8 cellular contexts compared by ENCODE assay signal in the genomic region with DNA sequence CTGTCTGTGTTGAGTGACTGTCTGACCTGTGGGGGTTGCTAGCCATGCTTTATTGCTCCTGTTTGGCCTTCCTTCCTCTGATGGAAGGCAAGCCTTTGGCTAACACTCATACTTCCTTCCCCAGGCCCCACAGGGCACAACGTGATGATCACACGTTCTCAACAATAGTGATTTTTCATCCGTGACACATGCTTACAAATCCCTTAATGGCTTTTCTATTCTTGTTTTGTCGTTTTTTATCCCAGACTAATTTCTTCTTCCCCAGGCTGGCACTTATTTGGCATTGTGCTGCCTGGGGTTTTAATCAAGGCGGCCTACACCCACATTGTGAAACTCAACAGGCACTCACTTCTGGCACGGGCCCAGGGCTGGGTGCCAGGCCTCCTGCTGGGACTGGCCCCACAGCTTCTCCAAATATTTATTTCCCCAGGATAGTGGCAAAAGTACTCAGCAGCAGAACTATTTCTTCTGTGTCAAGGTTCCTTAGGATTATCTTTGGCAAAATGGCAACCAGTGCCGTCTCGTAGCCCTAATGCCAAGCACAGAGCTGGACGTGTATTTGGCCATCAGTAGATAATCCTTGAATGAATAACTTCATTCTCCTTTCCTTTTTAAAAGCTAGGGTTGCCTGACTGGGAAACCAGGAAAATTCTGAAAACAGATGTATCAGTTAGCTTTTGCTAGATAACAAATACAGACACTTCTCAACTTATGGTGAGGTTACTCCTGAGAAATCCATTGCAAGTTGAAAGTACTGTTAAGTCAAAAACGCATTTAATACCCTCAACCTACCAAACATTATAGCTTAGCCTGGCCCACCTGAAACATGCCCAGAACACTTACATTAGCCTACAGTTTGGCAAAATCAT. TPM values are rescaled to one million over a fixed set of nuclear protein-coding genes. Genes with fewer than 3 reads are reported as not detected.
DNase-seq lines count a peak whose midpoint lies in the region; ATAC-seq and TF ChIP-seq lines count a peak whose summit lies in the region.

No MANE protein-coding gene starts in this region.

- DNase-seq in CD14-positive monocyte (ENCODE audit: low spot score) (peak; percentile 60), activated B cell treated with CpG ODN at 0.5 μM for 24 hours (no peak), Right ventricle myocardium inferior (ENCODE audit: missing footprints) (peak; percentile 93), SK-N-DZ (ENCODE audit: low spot score) (no peak), NCI-H1436 (lab: John Stamatoyannopoulos, UW) (no peak)

- no peak for TF ChIP-seq CTCF in CD14-positive monocyte (IDR thresholded peaks at IDR 0.05)
- TF ChIP-seq CTCF in activated B cell treated with CpG ODN at 0.5 μM for 24 hours (IDR thresholded peaks at IDR 0.05): no peak

- no peaks in the 10 kb centered on the region for H3K36me3 ChIP-seq in skeletal muscle satellite cell (ENCODE audit: insufficient read depth, low read length)

- CTCF ChIA-PET in activated B cell treated with CpG ODN at 0.5 μM for 24 hours (lab: Charles Lee): interaction anchor here (0.6 to 7.2 kb wide), 5 partner anchors 11 to 48 kb away, joined by 3 to 33 read pairs (median 10); no protein-coding TSS in a partner anchor

- peak overlapping the region; percentile 90 to 97 (median 94) for H3K27ac Mint-ChIP-seq in CD14-positive monocyte
- peak overlapping the region; percentile 88 for H3K27ac Mint-ChIP-seq in activated B cell treated with CpG ODN at 0.5 μM for 24 hours

- POLR2A ChIA-PET in activated B cell treated with CpG ODN at 0.5 μM for 24 hours (lab: Charles Lee): interaction anchor here (0.6 to 13.3 kb wide), 6 partner anchors 11 to 125 kb away, joined by 3 to 272 read pairs (median 29); no protein-coding TSS in a partner anchor

- no peak for TF ChIP-seq RAD21 in Ishikawa (IDR thresholded peaks at IDR 0.05; ENCODE audit: low read depth)

- peaks cover 35% of the 10 kb centered on the region for H3K4me1 ChIP-seq in skeletal muscle satellite cell (ENCODE audit: control insufficient read depth, insufficient read depth, low read length)

- TF ChIP-seq EP300 in Ishikawa (IDR thresholded peaks at IDR 0.05; ENCODE audit: borderline replicate concordance): peak; percentile 98

- ATAC-seq in activated B cell treated with CpG ODN at 0.5 μM for 24 hours (ENCODE audit: low read depth): no peak
- peak; percentile 89 for ATAC-seq in Right ventricle myocardium inferior
- ATAC-seq in HG02938 (IDR thresholded peaks at IDR 0.05; ENCODE audit: unreplicated experiment): no peak

- peaks cover 70% of the 10 kb centered on the region for H3K4me1 Mint-ChIP-seq in CD14-positive monocyte
- peaks cover 85% of the 10 kb centered on the region for H3K4me1 Mint-ChIP-seq in activated B cell treated with CpG ODN at 0.5 μM for 24 hours

- H3K27me3 ChIP-seq in skeletal muscle satellite cell (ENCODE audit: control insufficient read depth, insufficient read depth, low read length): no peaks in the 10 kb centered on the region

- intact Hi-C loops in CD14-positive monocyte (cut with micrococcal nuclease): loop anchor here in 1 of 2 donors (2.0 kb wide), 1 partner anchor 15 kb away; no protein-coding TSS in a partner anchor
- intact Hi-C loops in activated B cell treated with CpG ODN at 0.5 μM for 24 hours (cut with micrococcal nuclease): no loop called here
- intact Hi-C loops in Right ventricle myocardium inferior (cut with DNase I): no loop called here

- H3K27me3 Mint-ChIP-seq in CD14-positive monocyte (ENCODE audit: low read depth in 3 of 3) (peaks cover 0 to 5% (median 0%) of the 10 kb centered on the region in 3 donors), activated B cell treated with CpG ODN at 0.5 μM for 24 hours (no peaks in the 10 kb centered on the region)

- H3K9me3 Mint-ChIP-seq in CD14-positive monocyte (peaks cover 0 to 5% (median 0%) of the 10 kb centered on the region in 7 donors), activated B cell treated with CpG ODN at 0.5 μM for 24 hours (no peaks in the 10 kb centered on the region)

- H3K4me2 ChIP-seq in skeletal muscle satellite cell (ENCODE audit: low read length): peak overlapping the region; percentile 53

- H3K36me3 Mint-ChIP-seq in CD14-positive monocyte (peaks cover 5 to 10% of the 10 kb centered on the region in 2 donors), activated B cell treated with CpG ODN at 0.5 μM for 24 hours (ENCODE audit: low read depth) (no peaks in the 10 kb centered on the region)

- no peaks in the 10 kb centered on the region for H3K9me3 ChIP-seq in skeletal muscle satellite cell (replicated peaks; ENCODE audit: low read length)

- H3K4me3 ChIP-seq in skeletal muscle satellite cell (ENCODE audit: low read length): no peak overlapping the region

- H3K4me3 Mint-ChIP-seq in CD14-positive monocyte: peak overlapping the region in 1 of 2 donors; percentile 84
- no peak overlapping the region for H3K4me3 Mint-ChIP-seq in activated B cell treated with CpG ODN at 0.5 μM for 24 hours

- no peak overlapping the region for H3K9ac ChIP-seq in skeletal muscle satellite cell (ENCODE audit: low read depth, low read length)

TF ChIP-seq in Ishikawa, 13 proteins besides CTCF, POLR2A, EP300 and RAD21:
- TF ChIP-seq CEBPB (IDR thresholded peaks at IDR 0.05) (peak; percentile 98), EGR1 (IDR thresholded peaks at IDR 0.05) (peak; percentile 53; the same call in 1 of the 2 replicates), TCF12 (IDR thresholded peaks at IDR 0.05; ENCODE audit: low read depth) (peak; percentile 99), ZBTB7A (IDR thresholded peaks at IDR 0.05; ENCODE audit: low read depth) (no peak), YY1 (IDR thresholded peaks at IDR 0.05; ENCODE audit: low read depth) (no peak; the same call in 1 of the 2 replicates), FOXM1 (IDR thresholded peaks at IDR 0.05; ENCODE audit: borderline replicate concordance, low read depth) (peak; percentile 97), NFIC (IDR thresholded peaks at IDR 0.05) (peak; percentile 100), TEAD4 (IDR thresholded peaks at IDR 0.05) (peak; percentile 93), TAF1 (IDR thresholded peaks at IDR 0.05; ENCODE audit: low read depth) (no peak), CREB1 (IDR thresholded peaks at IDR 0.05; ENCODE audit: low read depth) (no peak)
- TF ChIP-seq, protein P1, sequence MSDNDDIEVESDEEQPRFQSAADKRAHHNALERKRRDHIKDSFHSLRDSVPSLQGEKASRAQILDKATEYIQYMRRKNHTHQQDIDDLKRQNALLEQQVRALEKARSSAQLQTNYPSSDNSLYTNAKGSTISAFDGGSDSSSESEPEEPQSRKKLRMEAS (IDR thresholded peaks at IDR 0.05): peak; percentile 70
- TF ChIP-seq, protein P2, sequence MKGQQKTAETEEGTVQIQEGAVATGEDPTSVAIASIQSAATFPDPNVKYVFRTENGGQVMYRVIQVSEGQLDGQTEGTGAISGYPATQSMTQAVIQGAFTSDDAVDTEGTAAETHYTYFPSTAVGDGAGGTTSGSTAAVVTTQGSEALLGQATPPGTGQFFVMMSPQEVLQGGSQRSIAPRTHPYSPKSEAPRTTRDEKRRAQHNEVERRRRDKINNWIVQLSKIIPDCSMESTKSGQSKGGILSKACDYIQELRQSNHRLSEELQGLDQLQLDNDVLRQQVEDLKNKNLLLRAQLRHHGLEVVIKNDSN (IDR thresholded peaks at IDR 0.05): peak; percentile 50
- TF ChIP-seq, protein P3, sequence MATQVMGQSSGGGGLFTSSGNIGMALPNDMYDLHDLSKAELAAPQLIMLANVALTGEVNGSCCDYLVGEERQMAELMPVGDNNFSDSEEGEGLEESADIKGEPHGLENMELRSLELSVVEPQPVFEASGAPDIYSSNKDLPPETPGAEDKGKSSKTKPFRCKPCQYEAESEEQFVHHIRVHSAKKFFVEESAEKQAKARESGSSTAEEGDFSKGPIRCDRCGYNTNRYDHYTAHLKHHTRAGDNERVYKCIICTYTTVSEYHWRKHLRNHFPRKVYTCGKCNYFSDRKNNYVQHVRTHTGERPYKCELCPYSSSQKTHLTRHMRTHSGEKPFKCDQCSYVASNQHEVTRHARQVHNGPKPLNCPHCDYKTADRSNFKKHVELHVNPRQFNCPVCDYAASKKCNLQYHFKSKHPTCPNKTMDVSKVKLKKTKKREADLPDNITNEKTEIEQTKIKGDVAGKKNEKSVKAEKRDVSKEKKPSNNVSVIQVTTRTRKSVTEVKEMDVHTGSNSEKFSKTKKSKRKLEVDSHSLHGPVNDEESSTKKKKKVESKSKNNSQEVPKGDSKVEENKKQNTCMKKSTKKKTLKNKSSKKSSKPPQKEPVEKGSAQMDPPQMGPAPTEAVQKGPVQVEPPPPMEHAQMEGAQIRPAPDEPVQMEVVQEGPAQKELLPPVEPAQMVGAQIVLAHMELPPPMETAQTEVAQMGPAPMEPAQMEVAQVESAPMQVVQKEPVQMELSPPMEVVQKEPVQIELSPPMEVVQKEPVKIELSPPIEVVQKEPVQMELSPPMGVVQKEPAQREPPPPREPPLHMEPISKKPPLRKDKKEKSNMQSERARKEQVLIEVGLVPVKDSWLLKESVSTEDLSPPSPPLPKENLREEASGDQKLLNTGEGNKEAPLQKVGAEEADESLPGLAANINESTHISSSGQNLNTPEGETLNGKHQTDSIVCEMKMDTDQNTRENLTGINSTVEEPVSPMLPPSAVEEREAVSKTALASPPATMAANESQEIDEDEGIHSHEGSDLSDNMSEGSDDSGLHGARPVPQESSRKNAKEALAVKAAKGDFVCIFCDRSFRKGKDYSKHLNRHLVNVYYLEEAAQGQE (IDR thresholded peaks at IDR 0.05; ENCODE audit: low read depth): peak; percentile 6; the same call in 1 of the 2 replicates

RNA-seq across cellular contexts. Expression of a gene that starts 30.6 kb away (rescaled TPM):
- 100 to 1,000 TPM; 146 to 148 TPM for polyA plus RNA-seq in CD14-positive monocyte
- total RNA-seq in activated B cell treated with CpG ODN at 0.5 μM for 24 hours: 70.5 and 82.1 TPM in 2 replicates
- total RNA-seq in Right ventricle myocardium inferior: 5.0 TPM
- 14.4 and 15.9 TPM in 2 replicates for total RNA-seq in skeletal muscle satellite cell (2012; rRNA removed)
- 24.8 and 27.4 TPM in 2 replicates for polyA plus RNA-seq in SK-N-DZ (2014; cell fraction: cytosol; rRNA removed)
- 18.6 and 22.5 TPM in 2 replicates for polyA plus RNA-seq in SK-N-DZ (2014; cell fraction: nucleus; rRNA removed)

Comparison
In these comparisons a context has a peak if more than half of its experiments do, and no peak if none do; other contexts are left out.
1. DNase-seq: peak in CD14-positive monocyte (single experiment) and Right ventricle myocardium inferior (single experiment); none in activated B cell treated with CpG ODN at 0.5 μM for 24 hours (single experiment), SK-N-DZ (single experiment) and NCI-H1436 (single experiment).
2. RNA of a gene that starts 30.6 kb away (total RNA-seq): 70.5 to 82.1 TPM in activated B cell treated with CpG ODN at 0.5 μM for 24 hours; 5.0 TPM in Right ventricle myocardium inferior (single experiment); every median in the first group is over 10 times any median in the second.